Comparison of ENCODE assay signal across 25 cellular contexts in the genomic region with DNA sequence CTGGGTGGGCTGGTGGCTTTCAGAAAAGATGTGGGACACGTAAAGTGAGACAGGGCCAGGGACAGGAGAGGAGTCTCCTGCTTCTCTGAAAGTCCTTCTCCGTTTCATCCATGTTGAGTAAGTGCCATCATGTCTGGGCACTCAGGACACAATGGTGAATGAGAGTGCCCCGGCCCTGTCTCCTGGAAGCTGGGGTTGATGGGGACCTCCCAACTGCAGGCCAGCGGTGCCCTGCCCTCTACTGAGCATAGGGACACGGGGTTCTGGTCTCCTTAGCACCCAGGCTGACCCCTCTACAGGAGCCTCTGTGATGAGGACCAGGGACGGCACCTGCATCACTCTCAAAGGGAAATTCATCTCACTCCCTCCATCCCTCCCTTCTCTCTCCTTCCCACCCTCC.
DNase-seq lines count a peak whose midpoint lies in the region; ATAC-seq, FAIRE-seq and TF ChIP-seq lines count a peak whose summit lies in the region.
"Had no signal": no experiment of that assay in that cellular context is flagged by ENCODE, and none has a peak within 500 bp of the region (broad histone marks: within the 10 kb centered on the region; RNA-seq: fewer than 3 reads in every experiment).

No MANE protein-coding gene starts in this region.

- no peak overlapping the region for H4K5ac ChIP-seq in H1 (ENCODE audit: insufficient read length, low read depth, low read length)

- no peak for TF ChIP-seq RAD21 in H1 (IDR thresholded peaks at IDR 0.05 in 1 of 2, conservative IDR thresholded peaks at IDR 0.05 in 1 of 2; ENCODE audit: low read depth in 2 of 2, low read length in 2 of 2)

- no peaks in the 10 kb centered on the region for H3K9me3 ChIP-seq in H1 (ENCODE audit: insufficient read depth in 2 of 2, low read depth in 1 of 2, low read length in 1 of 2)
- H3K9me3 ChIP-seq: A549; BE2C; BLaER1 treated with 17β-estradiol and CSF1 and Interleukin-3, amounts not matched to agents 10 nM and 100 nM; HAP-1 had no signal

- no peak overlapping the region for H4K91ac ChIP-seq in H1 (replicated peaks; ENCODE audit: insufficient read length, low read length)

- H3K23ac ChIP-seq in H1 (ENCODE audit: insufficient read length): no peak overlapping the region

- no peak for TF ChIP-seq POLR2A in H1 (IDR thresholded peaks at IDR 0.05; ENCODE audit: control extremely low read depth in 1 of 2, low read depth in 2 of 2, low read length in 2 of 2)

- no peak overlapping the region for H3K4me2 ChIP-seq in H1 (ENCODE audit: insufficient read depth in 1 of 2, low read depth in 2 of 2, low read length in 2 of 2)
- H3K4me2 ChIP-seq: A549; BLaER1 treated with 17β-estradiol and CSF1 and Interleukin-3, amounts not matched to agents 10 nM and 100 nM had no signal

- no peak for TF ChIP-seq CTCF in H1 (IDR thresholded peaks at IDR 0.05; ENCODE audit: control extremely low read depth in 1 of 3, insufficient read depth in 1 of 3, low read depth in 1 of 3, low read length in 3 of 3)

- H3K36me3 Mint-ChIP-seq in activated naive CD8-positive, alpha-beta T cell treated with anti-CD3 and anti-CD28 coated beads, Interleukin-2, amount 10 ng/mL, durations not matched to agents 7 days and 5 days: no peaks in the 10 kb centered on the region
- H3K36me3 Mint-ChIP-seq in activated naive CD8-positive, alpha-beta T cell treated with anti-CD3 and anti-CD28 coated beads, Interleukin-2, amount 50 U/mL, for 24 hours (ENCODE audit: low read depth): no peaks in the 10 kb centered on the region
- H3K36me3 Mint-ChIP-seq: CD14-positive monocyte; CD8-positive, alpha-beta memory T cell had no signal

- no peak for ATAC-seq in activated naive CD8-positive, alpha-beta T cell treated with anti-CD3 and anti-CD28 coated beads, Interleukin-2, amount 10 ng/mL, durations not matched to agents 7 days and 5 days (ENCODE audit: low read depth)
- no peak for ATAC-seq in activated naive CD8-positive, alpha-beta T cell treated with anti-CD3 and anti-CD28 coated beads, Interleukin-2, amount 50 U/mL, for 24 hours
- ATAC-seq in GM21786 (IDR thresholded peaks at IDR 0.05; ENCODE audit: unreplicated experiment) (no peak), HG03354 (IDR thresholded peaks at IDR 0.05; ENCODE audit: poor library complexity, severe bottlenecking, unreplicated experiment) (no peak)
- ATAC-seq: A549 had no signal

- 0 out of 2 replicates have a peak overlapping the region, but pooled peaks have one; percentile 27 for H2BK12ac ChIP-seq in H1 (ENCODE audit: low read depth, low read length)

- H3K27me3 ChIP-seq in H1 (replicated peaks in 1 of 4; ENCODE audit: control insufficient read depth in 3 of 4, extremely low read depth in 1 of 4, insufficient read depth in 3 of 4, low read length in 3 of 4): no peaks in the 10 kb centered on the region; a peak in 1 of 7 replicates
- H3K27me3 ChIP-seq: BE2C; BLaER1 treated with 17β-estradiol and CSF1 and Interleukin-3, amounts not matched to agents 10 nM and 100 nM had no signal

- no peak overlapping the region for H3K4me3 ChIP-seq in H1 (ENCODE audit: extremely low read depth in 1 of 4, insufficient read depth in 2 of 4, low read depth in 3 of 4, low read length in 4 of 4)
- H3K4me3 ChIP-seq: A549; BLaER1 treated with 17β-estradiol and CSF1 and Interleukin-3, amounts not matched to agents 10 nM and 100 nM; GM23248; HAP-1 had no signal

- H3K36me3 ChIP-seq in H1 (ENCODE audit: control insufficient read depth in 2 of 4, insufficient read depth in 4 of 4, low read length in 3 of 4): no peaks in the 10 kb centered on the region
- H3K36me3 ChIP-seq: BE2C; BLaER1 treated with 17β-estradiol and CSF1 and Interleukin-3, amounts not matched to agents 10 nM and 100 nM; HAP-1 had no signal

- no peak overlapping the region; the same call in 1 of the 2 replicates for H2BK5ac ChIP-seq in H1 (ENCODE audit: low read depth, low read length)

- no peaks in the 10 kb centered on the region for H3K23me2 ChIP-seq in H1 (ENCODE audit: low read depth, low read length)

- H3K27ac Mint-ChIP-seq in activated naive CD8-positive, alpha-beta T cell treated with anti-CD3 and anti-CD28 coated beads, Interleukin-2, amount 10 ng/mL, durations not matched to agents 7 days and 5 days: no peak overlapping the region
- H3K27ac Mint-ChIP-seq in activated naive CD8-positive, alpha-beta T cell treated with anti-CD3 and anti-CD28 coated beads, Interleukin-2, amount 50 U/mL, for 24 hours: no peak overlapping the region
- H3K27ac Mint-ChIP-seq: CD14-positive monocyte; CD4-positive, alpha-beta T cell; CD8-positive, alpha-beta memory T cell; HFFc6 had no signal

- no peak overlapping the region for H3K9ac ChIP-seq in H1 (replicated peaks in 1 of 4; ENCODE audit: extremely low read depth in 1 of 4, low read depth in 3 of 4, low read length in 3 of 4)
- H3K9ac ChIP-seq: BLaER1 treated with 17β-estradiol and CSF1 and Interleukin-3, amounts not matched to agents 10 nM and 100 nM; GM23248 had no signal

- intact Hi-C loops in posterior vena cava (cut with DNase I): no loop called here

- H3K4me3 Mint-ChIP-seq in activated naive CD8-positive, alpha-beta T cell treated with anti-CD3 and anti-CD28 coated beads, Interleukin-2, amount 10 ng/mL, durations not matched to agents 7 days and 5 days: no peak overlapping the region
- no peak overlapping the region for H3K4me3 Mint-ChIP-seq in activated naive CD8-positive, alpha-beta T cell treated with anti-CD3 and anti-CD28 coated beads, Interleukin-2, amount 50 U/mL, for 24 hours
- H3K4me3 Mint-ChIP-seq: CD14-positive monocyte; CD4-positive, alpha-beta T cell; CD8-positive, alpha-beta memory T cell; HFFc6 had no signal

- H3K56ac ChIP-seq in H1 (replicated peaks; ENCODE audit: insufficient read length, low read depth, low read length): no peak overlapping the region

- peak; percentile 12 for DNase-seq in activated naive CD8-positive, alpha-beta T cell treated with anti-CD3 and anti-CD28 coated beads, Interleukin-2, amount 10 ng/mL, durations not matched to agents 7 days and 5 days
- DNase-seq in activated naive CD8-positive, alpha-beta T cell treated with anti-CD3 and anti-CD28 coated beads, Interleukin-2, amount 50 U/mL, for 24 hours: no peak
- DNase-seq in H1 (ENCODE audit: low read depth in 1 of 2, low spot score in 2 of 2) (no peak), posterior vena cava (ENCODE audit: low spot score) (peak; percentile 40)
- DNase-seq: 8988T; ACHN; AML-193; BE2C; CD4-positive, alpha-beta T cell; DMS 273 treated with DMSO at 0.1 percent for 48 hours; DMS79; EL; GF-D8; GM23248; HFFc6 had no signal

- H2AFZ ChIP-seq in H1 (ENCODE audit: low read length): no peak overlapping the region
- H2AFZ ChIP-seq: GM23248 had no signal

- FAIRE-seq in H1 (lab: Jason Lieb, UNC): no peak
- FAIRE-seq: A549, D721Med, GM12891, GM18507 had no signal

- CTCF ChIA-PET in H1 (lab: Charles Lee; ENCODE audit: partially characterized antibody): interaction anchor here (5.6 kb wide), 1 partner anchor 8 kb away, joined by 34 read pairs; no protein-coding TSS in a partner anchor

- H3K9me3 Mint-ChIP-seq in activated naive CD8-positive, alpha-beta T cell treated with anti-CD3 and anti-CD28 coated beads, Interleukin-2, amount 10 ng/mL, durations not matched to agents 7 days and 5 days: no peaks in the 10 kb centered on the region
- no peaks in the 10 kb centered on the region for H3K9me3 Mint-ChIP-seq in activated naive CD8-positive, alpha-beta T cell treated with anti-CD3 and anti-CD28 coated beads, Interleukin-2, amount 50 U/mL, for 24 hours
- H3K9me3 Mint-ChIP-seq: CD14-positive monocyte; CD4-positive, alpha-beta T cell; CD8-positive, alpha-beta memory T cell had no signal

- H2BK120ac ChIP-seq in H1 (replicated peaks; ENCODE audit: low read depth, low read length): no peak overlapping the region

- H2BK15ac ChIP-seq in H1 (ENCODE audit: low read length): no peak overlapping the region

- H3K4me1 Mint-ChIP-seq in activated naive CD8-positive, alpha-beta T cell treated with anti-CD3 and anti-CD28 coated beads, Interleukin-2, amount 10 ng/mL, durations not matched to agents 7 days and 5 days: no peaks in the 10 kb centered on the region
- no peaks in the 10 kb centered on the region for H3K4me1 Mint-ChIP-seq in activated naive CD8-positive, alpha-beta T cell treated with anti-CD3 and anti-CD28 coated beads, Interleukin-2, amount 50 U/mL, for 24 hours
- H3K4me1 Mint-ChIP-seq: CD14-positive monocyte had no signal

- H3K4ac ChIP-seq in H1 (replicated peaks; ENCODE audit: insufficient read length, low read depth, low read length): no peak overlapping the region

- no peaks in the 10 kb centered on the region for H4K20me1 ChIP-seq in H1 (replicated peaks in 1 of 2; ENCODE audit: control insufficient read depth in 1 of 2, insufficient read depth in 2 of 2, low read length in 2 of 2)

- no peaks in the 10 kb centered on the region for H3K27me3 Mint-ChIP-seq in activated naive CD8-positive, alpha-beta T cell treated with anti-CD3 and anti-CD28 coated beads, Interleukin-2, amount 10 ng/mL, durations not matched to agents 7 days and 5 days
- H3K27me3 Mint-ChIP-seq in activated naive CD8-positive, alpha-beta T cell treated with anti-CD3 and anti-CD28 coated beads, Interleukin-2, amount 50 U/mL, for 24 hours: peaks cover 5% of the 10 kb centered on the region

- peaks cover 2 to 9% (median 6%) of the 10 kb centered on the region in 4 experiments for H3K4me1 ChIP-seq in H1 (replicated peaks in 1 of 4; ENCODE audit: control insufficient read depth in 3 of 4, insufficient read depth in 4 of 4, low read length in 3 of 4)
- H3K4me1 ChIP-seq: A549; BE2C; BLaER1 treated with 17β-estradiol and CSF1 and Interleukin-3, amounts not matched to agents 10 nM and 100 nM; HAP-1 had no signal

- H3K79me1 ChIP-seq in H1 (ENCODE audit: low read depth, low read length): no peaks in the 10 kb centered on the region

- no peak overlapping the region for H4K8ac ChIP-seq in H1 (ENCODE audit: extremely low read depth, insufficient read depth, low read length)

- 98% methylated on average over 5 of the region's 6 CpGs; no CpG with 5 or more reads in 1 of the 2 experiments for WGBS in H1 (ENCODE audit: extremely low coverage in 1 of 2, insufficient coverage in 1 of 2, insufficient read length in 1 of 2, insufficient replicate concordance in 2 of 2, low coverage in 1 of 2, low lambda C conversion rate in 2 of 2, missing lambda C conversion rate in 1 of 2), 2 experiments

- H3K14ac ChIP-seq in H1 (ENCODE audit: insufficient read length): no peak overlapping the region

- TF ChIP-seq EP300 in H1 (IDR thresholded peaks at IDR 0.05; ENCODE audit: borderline replicate concordance in 1 of 2, low read depth in 2 of 2, low read length in 2 of 2): no peak

- no peak overlapping the region for H3K18ac ChIP-seq in H1 (ENCODE audit: extremely low read depth, low read length)

- POLR2A ChIA-PET in activated naive CD8-positive, alpha-beta T cell treated with anti-CD3 and anti-CD28 coated beads, Interleukin-2, amount 10 ng/mL, durations not matched to agents 7 days and 5 days (lab: Charles Lee): no interaction called here
- POLR2A ChIA-PET in H1 (lab: Charles Lee; ENCODE audit: partially characterized antibody): no interaction called here

- no peak overlapping the region for H2BK20ac ChIP-seq in H1 (ENCODE audit: low read length)

- H3K79me2 ChIP-seq in H1 (ENCODE audit: control insufficient read depth in 1 of 2, insufficient read depth in 2 of 2, low read length in 2 of 2): no peaks in the 10 kb centered on the region

- no peak overlapping the region for H3K27ac ChIP-seq in H1 (ENCODE audit: low read depth, low read length)
- H3K27ac ChIP-seq: A549; BLaER1 treated with 17β-estradiol and CSF1 and Interleukin-3, amounts not matched to agents 10 nM and 100 nM; GM23248 had no signal

- no peak overlapping the region for H2AK5ac ChIP-seq in H1 (ENCODE audit: low read depth, low read length)

Comparison
In these comparisons a context has a peak if more than half of its experiments do, and no peak if none do; other contexts are left out.
1. DNase-seq: peak in activated naive CD8-positive, alpha-beta T cell treated with anti-CD3 and anti-CD28 coated beads, Interleukin-2, amount 10 ng/mL, durations not matched to agents 7 days and 5 days (single experiment) and posterior vena cava (single experiment); none in activated naive CD8-positive, alpha-beta T cell treated with anti-CD3 and anti-CD28 coated beads, Interleukin-2, amount 50 U/mL, for 24 hours (single experiment) and H1 (0 of 2).